In genomic region chr12:111685811-111686573, GRCh38 we compare ENCODE assay signal across 8 cellular contexts. TPM values are rescaled to one million over a fixed set of nuclear protein-coding genes. Genes with fewer than 3 reads are reported as not detected.
DNase-seq lines count a peak whose midpoint lies in the region; ATAC-seq, FAIRE-seq and TF ChIP-seq lines count a peak whose summit lies in the region.

Gene ACAD10, plus strand, starts transcription at chr12:111686053. Its CDS starts 6,657 bp downstream, at chr12:111692710.
A gene with protein sequence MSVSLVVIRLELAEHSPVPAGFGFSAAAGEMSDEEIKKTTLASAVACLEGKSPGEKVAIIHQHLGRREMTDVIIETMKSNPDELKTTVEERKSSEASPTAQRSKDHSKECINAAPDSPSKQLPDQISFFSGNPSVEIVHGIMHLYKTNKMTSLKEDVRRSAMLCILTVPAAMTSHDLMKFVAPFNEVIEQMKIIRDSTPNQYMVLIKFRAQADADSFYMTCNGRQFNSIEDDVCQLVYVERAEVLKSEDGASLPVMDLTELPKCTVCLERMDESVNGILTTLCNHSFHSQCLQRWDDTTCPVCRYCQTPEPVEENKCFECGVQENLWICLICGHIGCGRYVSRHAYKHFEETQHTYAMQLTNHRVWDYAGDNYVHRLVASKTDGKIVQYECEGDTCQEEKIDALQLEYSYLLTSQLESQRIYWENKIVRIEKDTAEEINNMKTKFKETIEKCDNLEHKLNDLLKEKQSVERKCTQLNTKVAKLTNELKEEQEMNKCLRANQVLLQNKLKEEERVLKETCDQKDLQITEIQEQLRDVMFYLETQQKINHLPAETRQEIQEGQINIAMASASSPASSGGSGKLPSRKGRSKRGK (minus strand): TSS chr12:111685956. CDS start chr12:111685792, 164 bp downstream.

- peaks cover 23% of the 10 kb centered on the region for H3K36me3 Mint-ChIP-seq in T-helper 2 cell treated with Interferon-gamma antibody and Interleukin-4, amounts not matched to agents 5 μg/mL and 100 μg/mL, for 36 hours (ENCODE audit: low read depth)
- H3K36me3 Mint-ChIP-seq in astrocyte (ENCODE audit: low read depth, unreplicated experiment): peaks cover 6% of the 10 kb centered on the region

- H4K20me1 ChIP-seq in astrocyte (ENCODE audit: insufficient read depth, low read length): peaks cover 24% of the 10 kb centered on the region

- H3K79me2 ChIP-seq in astrocyte (ENCODE audit: insufficient read depth, low read length): peaks cover 53% of the 10 kb centered on the region

- H3K27ac ChIP-seq in astrocyte (ENCODE audit: low read depth, low read length): peak within 1 kb of the TSS; percentile 76
- H3K27ac ChIP-seq in right cardiac atrium (ENCODE audit: low read length): peak within 1 kb of the TSS; percentile 97

- FAIRE-seq in GM18507 (lab: Jason Lieb, UNC) (peak; percentile 96), astrocyte (lab: Jason Lieb, UNC) (no peak), urothelium cell line (lab: Jason Lieb, UNC) (peak; percentile 68)

- TF ChIP-seq CTCF in astrocyte (IDR thresholded peaks at IDR 0.05; ENCODE audit: insufficient read depth, low read depth, low read length): no peak

- DNase-seq in GM18507 (ENCODE audit: extremely low spot score, insufficient read length, low read depth): peak; percentile 97
- DNase-seq in NCI-H2029 (lab: John Stamatoyannopoulos, UW): peak; percentile 92
- DNase-seq in T-helper 2 cell treated with Interferon-gamma antibody and Interleukin-4, amounts not matched to agents 5 μg/mL and 100 μg/mL, for 36 hours (ENCODE audit: low spot score): peak; percentile 97
- peak; percentile 87 for DNase-seq in astrocyte (ENCODE audit: low read depth)
- peak; percentile 95 to 98 (median 98) for DNase-seq in right cardiac atrium
- peak; percentile 72 for DNase-seq in pulmonary artery endothelial cell (ENCODE audit: low read depth, low spot score)
- DNase-seq in urothelium cell line (ENCODE audit: low spot score): peak; percentile 98

- intact Hi-C loops in right cardiac atrium (cut with DNase I): no loop called here

- H3K4me3 ChIP-seq in astrocyte (ENCODE audit: insufficient read depth, low read depth, low read length) (peak within 1 kb of the TSS; percentile 99), right cardiac atrium (ENCODE audit: low read length) (peak within 1 kb of the TSS; percentile 96)

- ATAC-seq in HG02973 (IDR thresholded peaks at IDR 0.05; ENCODE audit: unreplicated experiment): peak; percentile 78
- peak; percentile 97 to 98 for ATAC-seq in right cardiac atrium

- H3K4me1 ChIP-seq in astrocyte (ENCODE audit: insufficient read depth, low read length) (peaks cover 18% of the 10 kb centered on the region), right cardiac atrium (ENCODE audit: control insufficient read depth, insufficient read depth, low read length) (no peaks in the 10 kb centered on the region)

- H3K27ac Mint-ChIP-seq in T-helper 2 cell treated with Interferon-gamma antibody and Interleukin-4, amounts not matched to agents 5 μg/mL and 100 μg/mL, for 36 hours: peak within 1 kb of the TSS; percentile 98
- peak within 1 kb of the TSS; percentile 96 for H3K27ac Mint-ChIP-seq in astrocyte (ENCODE audit: unreplicated experiment)

- H3K4me2 ChIP-seq in astrocyte (ENCODE audit: low read length): peak within 1 kb of the TSS; percentile 98

- peaks cover 6% of the 10 kb centered on the region for H3K36me3 ChIP-seq in astrocyte (ENCODE audit: insufficient read depth, low read length)

- peaks cover 26% of the 10 kb centered on the region for H3K4me1 Mint-ChIP-seq in T-helper 2 cell treated with Interferon-gamma antibody and Interleukin-4, amounts not matched to agents 5 μg/mL and 100 μg/mL, for 36 hours (ENCODE audit: low read depth)
- H3K4me1 Mint-ChIP-seq in astrocyte (ENCODE audit: low read depth, unreplicated experiment): peaks cover 14% of the 10 kb centered on the region

- under 1% methylated on average over 63 of the region's 63 CpGs for WGBS in right cardiac atrium

- H3K27me3 ChIP-seq in astrocyte (ENCODE audit: insufficient read depth, low read length): no peaks in the 10 kb centered on the region
- no peaks in the 10 kb centered on the region for H3K27me3 ChIP-seq in right cardiac atrium (ENCODE audit: control insufficient read depth, insufficient read depth)

- H3K9ac ChIP-seq in astrocyte (ENCODE audit: low read length): peak within 1 kb of the TSS; percentile 95

- no peaks in the 10 kb centered on the region for H3K9me3 Mint-ChIP-seq in T-helper 2 cell treated with Interferon-gamma antibody and Interleukin-4, amounts not matched to agents 5 μg/mL and 100 μg/mL, for 36 hours
- no peaks in the 10 kb centered on the region for H3K9me3 Mint-ChIP-seq in astrocyte (ENCODE audit: unreplicated experiment)

- peak within 1 kb of the TSS; percentile 95 for H2AFZ ChIP-seq in astrocyte (ENCODE audit: low read depth, low read length)

- H3K27me3 Mint-ChIP-seq in T-helper 2 cell treated with Interferon-gamma antibody and Interleukin-4, amounts not matched to agents 5 μg/mL and 100 μg/mL, for 36 hours (ENCODE audit: low read depth): peaks cover 2% of the 10 kb centered on the region
- no peaks in the 10 kb centered on the region for H3K27me3 Mint-ChIP-seq in astrocyte (ENCODE audit: low read depth, unreplicated experiment)

- peak within 1 kb of the TSS; percentile 98 for H3K4me3 Mint-ChIP-seq in T-helper 2 cell treated with Interferon-gamma antibody and Interleukin-4, amounts not matched to agents 5 μg/mL and 100 μg/mL, for 36 hours
- peak within 1 kb of the TSS; percentile 99 for H3K4me3 Mint-ChIP-seq in astrocyte (ENCODE audit: unreplicated experiment)

- H3K9me3 ChIP-seq in astrocyte (ENCODE audit: insufficient read depth, low read depth, low read length) (no peaks in the 10 kb centered on the region), right cardiac atrium (ENCODE audit: control insufficient read depth, low read length) (no peaks in the 10 kb centered on the region)

RNA-seq across cellular contexts. Expression of gene ACAD10, which starts in this region (rescaled TPM):
- total RNA-seq in astrocyte (16.9 and 18.7 TPM in 2 replicates), right cardiac atrium (10 to 100 TPM; 17.4 to 30.0 (median 22.2) TPM), pulmonary artery endothelial cell (9.5 and 10.7 TPM in 2 replicates)
- 20.0 TPM for polyA plus RNA-seq in right cardiac atrium

RNA-seq across cellular contexts. Expression of the second gene that starts in this region (rescaled TPM):
- total RNA-seq in astrocyte (24.8 and 26.3 TPM in 2 replicates), right cardiac atrium (10 to 100 TPM; 12.3 to 14.7 (median 13.0) TPM), pulmonary artery endothelial cell (17.0 and 21.1 TPM in 2 replicates)
- polyA plus RNA-seq in right cardiac atrium: 5.8 TPM

Comparison
In these comparisons a context has a peak if more than half of its experiments do, and no peak if none do; other contexts are left out.
1. Peak in every context shown above with its lines: DNase-seq, ATAC-seq, H3K4me3 ChIP-seq and H3K27ac ChIP-seq.